ENCODE assay signal across 6 cellular contexts in the genomic region with DNA sequence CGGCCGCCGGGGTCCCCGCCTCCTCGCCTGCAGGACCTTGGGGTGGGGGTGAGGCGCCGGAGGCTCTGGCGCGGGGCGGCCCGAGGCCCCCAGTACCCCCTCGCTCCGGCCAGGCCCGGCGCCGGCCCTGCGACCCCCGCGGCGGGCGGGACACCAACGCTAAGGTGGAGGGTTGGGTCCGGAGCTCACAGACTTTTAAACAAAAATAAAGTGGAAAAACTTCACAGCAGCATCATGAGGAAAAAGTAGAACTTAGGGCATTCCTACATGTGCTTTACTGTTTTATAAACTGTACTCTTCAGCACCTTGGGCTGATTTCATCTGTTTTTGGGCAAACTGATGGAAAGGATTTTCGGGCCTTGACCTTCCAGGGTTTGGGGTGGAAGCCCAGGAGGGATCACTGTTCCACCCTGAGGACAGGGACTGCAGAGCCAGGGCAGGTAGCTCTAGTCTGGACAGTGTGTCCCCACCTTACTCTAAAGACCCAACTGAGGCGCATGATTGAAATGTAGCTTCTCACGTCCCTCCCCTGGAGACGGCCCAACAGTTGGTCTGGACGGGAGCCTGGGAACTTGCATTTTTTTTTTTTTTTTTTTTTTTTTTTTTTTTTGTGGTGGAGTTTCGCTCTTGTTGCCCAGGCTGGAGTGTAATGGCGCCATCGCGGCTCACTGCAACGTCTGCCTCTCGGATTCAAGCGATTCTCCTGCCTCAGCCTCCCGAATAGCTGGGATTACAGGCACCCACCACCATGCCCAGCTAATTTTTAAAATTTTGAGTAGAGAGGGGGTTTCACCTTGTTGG. TPM values are rescaled to one million over a fixed set of nuclear protein-coding genes. Genes with fewer than 3 reads are reported as not detected.
DNase-seq lines count a peak whose midpoint lies in the region; TF ChIP-seq lines count a peak whose summit lies in the region.

No MANE protein-coding gene starts in this region.

- H3K27ac ChIP-seq in iPS-18a (ENCODE audit: low read length): peak overlapping the region; percentile 45
- peak overlapping the region; percentile 83 for H3K27ac ChIP-seq in vagina

- no peak for TF ChIP-seq CTCF in vagina (IDR thresholded peaks at IDR 0.05)

- H3K4me1 ChIP-seq in iPS-18a (ENCODE audit: control insufficient read depth, low read depth, low read length) (peaks cover 7% of the 10 kb centered on the region), vagina (peaks cover 39% of the 10 kb centered on the region)

- peak overlapping the region; percentile 88 for H3K9ac ChIP-seq in iPS-18a (ENCODE audit: low read length)

- peak overlapping the region; percentile 96 for H3K4me3 ChIP-seq in iPS-18a (ENCODE audit: low read length)
- peak overlapping the region; percentile 71 to 95 for H3K4me3 ChIP-seq in vagina

- H3K9me3 ChIP-seq in iPS-18a (ENCODE audit: control insufficient read depth, low read depth, low read length) (no peaks in the 10 kb centered on the region), vagina (no peaks in the 10 kb centered on the region)

- DNase-seq in activated T-cell treated with anti-CD3 and anti-CD28 coated beads, Interleukin-2, amount 50 U/mL, for 1 hour: peak; percentile 34
- DNase-seq in activated T-cell treated with anti-CD3 and anti-CD28 coated beads for 4 hours (no peak), SW480 (ENCODE audit: low spot score) (peak; percentile 45), vagina (ENCODE audit: extremely low spot score in 2 of 2) (peak in 1 of 2 donors; percentile 84), SKM-1 treated with dmso at 0.1 percent for 144 hours (lab: John Stamatoyannopoulos, UW; ENCODE audit: unreplicated experiment) (no peak)

- peaks cover 11% of the 10 kb centered on the region for H3K36me3 ChIP-seq in iPS-18a (ENCODE audit: control insufficient read depth, low read depth, low read length)
- peaks cover 3 to 6% of the 10 kb centered on the region in 2 donors for H3K36me3 ChIP-seq in vagina

- intact Hi-C loops in vagina (cut with DNase I): loop anchor here (5.0 kb wide), 2 partner anchors 61 to 89 kb away; a partner anchor contains a TSS

- H3K27me3 ChIP-seq in iPS-18a (ENCODE audit: control insufficient read depth, insufficient read depth, low read length): no peaks in the 10 kb centered on the region
- H3K27me3 ChIP-seq in vagina: no peaks in the 10 kb centered on the region

- no peak for TF ChIP-seq POLR2A in vagina (IDR thresholded peaks at IDR 0.05)

RNA-seq across cellular contexts. Expression of a gene that starts 0.7 kb away (rescaled TPM):
- 85.7 TPM for total RNA-seq in vagina

RNA-seq across cellular contexts. Expression of a gene that starts 25.3 kb away (rescaled TPM):
- 128 TPM for total RNA-seq in vagina

RNA-seq across cellular contexts. Expression of a gene that starts 37.5 kb away (rescaled TPM):
- not detected for total RNA-seq in vagina

RNA-seq across cellular contexts. Expression of a gene that starts 50.4 kb away (rescaled TPM):
- total RNA-seq in vagina: 22.8 TPM

Comparison
In these comparisons a context has a peak if more than half of its experiments do, and no peak if none do; other contexts are left out.
1. DNase-seq: peak in activated T-cell treated with anti-CD3 and anti-CD28 coated beads, Interleukin-2, amount 50 U/mL, for 1 hour (single experiment) and SW480 (single experiment); none in activated T-cell treated with anti-CD3 and anti-CD28 coated beads for 4 hours (single experiment) and SKM-1 treated with dmso at 0.1 percent for 144 hours (single experiment).